22 cellular contexts compared by ENCODE assay signal in genomic region chr15:41648097-41648496, GRCh38. TPM values are rescaled to one million over a fixed set of nuclear protein-coding genes. Genes with fewer than 3 reads are reported as not detected.
A peak's percentile ranks its signal among the peaks of the same experiment; 100 is the strongest.
DNase-seq lines count a peak whose midpoint lies in the region; ATAC-seq, FAIRE-seq and TF ChIP-seq lines count a peak whose summit lies in the region.
"Had no signal": no experiment of that assay in that cellular context is flagged by ENCODE, and none has a peak within 500 bp of the region (broad histone marks: within the 10 kb centered on the region; RNA-seq: fewer than 3 reads in every experiment).

No MANE protein-coding gene starts in this region.

- H3K27ac ChIP-seq in HepG2 (ENCODE audit: extremely low read length, insufficient read depth, low read length) (peak overlapping the region; percentile 13), smooth muscle cell (ENCODE audit: low read depth) (peak overlapping the region; percentile 21)
- H3K27ac ChIP-seq: BLaER1 treated with 17β-estradiol and CSF1 and Interleukin-3, amounts not matched to agents 10 nM and 100 nM; SJSA1 had no signal

- H3K4me3 ChIP-seq in epithelial cell of proximal tubule (ENCODE audit: low read depth, low read length) = no peak overlapping the region
- no peak overlapping the region for H3K4me3 ChIP-seq in HepG2 (replicated peaks in 1 of 3; ENCODE audit: insufficient read depth in 1 of 3, low read depth in 2 of 3, low read length in 3 of 3)
- no peak overlapping the region for H3K4me3 ChIP-seq in smooth muscle cell
- H3K4me3 ChIP-seq: BLaER1 treated with 17β-estradiol and CSF1 and Interleukin-3, amounts not matched to agents 10 nM and 100 nM; GM12878; MG63; SJSA1 had no signal

- CTCF ChIA-PET in HepG2 (lab: Yijun Ruan, JAX; ENCODE audit: low intra/inter-chr PET ratio, low total read pairs) = no interaction called here

- TF ChIP-seq CTCF in epithelial cell of proximal tubule (conservative IDR thresholded peaks at IDR 0.05; ENCODE audit: low read depth, low read length) (no peak), HepG2 (CRISPR knock-in tag; IDR thresholded peaks at IDR 0.05) (no peak), smooth muscle cell (IDR thresholded peaks at IDR 0.05; ENCODE audit: borderline replicate concordance, insufficient read depth, poor library complexity, severe bottlenecking) (no peak)

- TF ChIP-seq EP300 in HepG2 (IDR thresholded peaks at IDR 0.05; ENCODE audit: low read depth in 2 of 2, low read length in 2 of 2) (peak in 1 of 2 experiments; percentile 38; a peak in 2 of 4 replicates), HepG2 (CRISPR knock-in tag; IDR thresholded peaks at IDR 0.05; ENCODE audit: borderline replicate concordance) (no peak)

- peak; percentile 44 for DNase-seq in Caki2 (ENCODE audit: low read depth)
- DNase-seq in epithelial cell of proximal tubule (ENCODE audit: low read depth) = peak; percentile 61
- DNase-seq in HepG2 (ENCODE audit: low spot score) = peak; percentile 50
- no peak for DNase-seq in smooth muscle cell (lab: John Stamatoyannopoulos, UW; ENCODE audit: unreplicated experiment)
- DNase-seq in KG1 (lab: John Stamatoyannopoulos, UW) = no peak
- DNase-seq in pons (ENCODE audit: low spot score) = no peak
- DNase-seq: CD4-positive, alpha-beta memory T cell; COR-L47; DMS79; GDM1; MG63; NCI-H1105 treated with DMSO at 0.1 percent for 48 hours; NCI-H146; NCI-H1930; NCI-H2107; NCI-H524; NCI-H748 treated with DMSO at 0.1 percent for 48 hours; Right ventricle myocardium superior had no signal

- no TSS peak for BruUV-seq in HepG2 (replicated peaks; lab: Mats Ljungman, UMichigan)

- peaks cover 58% of the 10 kb centered on the region for H3K79me2 ChIP-seq in HepG2 (ENCODE audit: insufficient read depth, low read length)
- H3K79me2 ChIP-seq in smooth muscle cell (ENCODE audit: low read depth) = no peaks in the 10 kb centered on the region

- no peak for TF ChIP-seq POLR2A in HepG2 (IDR thresholded peaks at IDR 0.05; ENCODE audit: insufficient read depth in 1 of 2, low read depth in 2 of 2, low read length in 2 of 2)

- intact Hi-C loops in HepG2 (cut with micrococcal nuclease; ENCODE audit: unreplicated experiment) = no loop called here

- H2AFZ ChIP-seq in HepG2 (ENCODE audit: low read length) = no peak overlapping the region
- no peak overlapping the region for H2AFZ ChIP-seq in smooth muscle cell (ENCODE audit: low read depth)

- H3K9ac ChIP-seq in HepG2 (ENCODE audit: insufficient read depth, low read depth, low read length) (no peak overlapping the region), smooth muscle cell (ENCODE audit: low read depth) (no peak overlapping the region)
- H3K9ac ChIP-seq: BLaER1 treated with 17β-estradiol and CSF1 and Interleukin-3, amounts not matched to agents 10 nM and 100 nM had no signal

- H3K27me3 ChIP-seq in HepG2 (ENCODE audit: control insufficient read depth in 1 of 2, insufficient read depth in 2 of 2, low read length in 2 of 2) = no peaks in the 10 kb centered on the region
- H3K27me3 ChIP-seq in smooth muscle cell (ENCODE audit: low read depth) = no peaks in the 10 kb centered on the region
- H3K27me3 ChIP-seq: BLaER1 treated with 17β-estradiol and CSF1 and Interleukin-3, amounts not matched to agents 10 nM and 100 nM; MG63; SJSA1 had no signal

- in situ Hi-C loops in Caki2 (cut with HindIII; ENCODE audit: low pct_unique_long_range_greater_than_20kb, low sequenced_read_pairs) = no loop called here
- in situ Hi-C loops in HepG2 (cut with HindIII; ENCODE audit: extremely low pct_ligation_motif_present, low pct_unique_long_range_greater_than_20kb) = no loop called here

- TF ChIP-seq RAD21 in HepG2 (CRISPR knock-in tag; IDR thresholded peaks at IDR 0.05) = no peak

- peak; percentile 75 for FAIRE-seq in HepG2 (lab: Jason Lieb, UNC)
- FAIRE-seq: GM12878 had no signal

- H3K4me1 ChIP-seq in HepG2 (ENCODE audit: insufficient read depth, low read length) (peaks cover 36% of the 10 kb centered on the region), smooth muscle cell (ENCODE audit: low read depth) (no peaks in the 10 kb centered on the region)
- H3K4me1 ChIP-seq: SJSA1 had no signal

- 79% methylated on average over 1 of the region's 1 CpG for WGBS in HepG2 (ENCODE audit: low lambda C conversion rate)
- 80% methylated on average over 1 of the region's 1 CpG for WGBS in smooth muscle cell (ENCODE audit: low lambda C conversion rate)

- H3K4me2 ChIP-seq in HepG2 (ENCODE audit: low read depth, low read length) (peak overlapping the region; percentile 37), smooth muscle cell (no peak overlapping the region)

- no peaks in the 10 kb centered on the region for H3K9me3 ChIP-seq in HepG2 (ENCODE audit: low read length)
- H3K9me3 ChIP-seq in smooth muscle cell (replicated peaks; ENCODE audit: low read depth) = no peaks in the 10 kb centered on the region
- H3K9me3 ChIP-seq: SJSA1 had no signal

- no peaks in the 10 kb centered on the region for H3F3A ChIP-seq in smooth muscle cell (ENCODE audit: low read depth)

- H4K20me1 ChIP-seq in HepG2 (ENCODE audit: insufficient read depth, low read length) (no peaks in the 10 kb centered on the region), smooth muscle cell (ENCODE audit: low read depth) (no peaks in the 10 kb centered on the region)
- H4K20me1 ChIP-seq: BLaER1 treated with 17β-estradiol and CSF1 and Interleukin-3, amounts not matched to agents 10 nM and 100 nM had no signal

- ATAC-seq in HepG2 (no peak), HG02571 (IDR thresholded peaks at IDR 0.05; ENCODE audit: unreplicated experiment) (no peak)
- ATAC-seq: GM12878 had no signal

- H3K36me3 ChIP-seq in HepG2 (replicated peaks in 1 of 2; ENCODE audit: control insufficient read depth in 1 of 2, insufficient read depth in 2 of 2, low read length in 2 of 2) (no peaks in the 10 kb centered on the region), smooth muscle cell (ENCODE audit: low read depth) (no peaks in the 10 kb centered on the region)
- H3K36me3 ChIP-seq: BLaER1 treated with 17β-estradiol and CSF1 and Interleukin-3, amounts not matched to agents 10 nM and 100 nM; MG63; SJSA1 had no signal

- POLR2A ChIA-PET in HepG2 (lab: Yijun Ruan, JAX) = interaction anchor here (0.7 to 1.8 kb wide), 2 partner anchors 12 to 27 kb away, joined by 3 to 5 read pairs; partner anchors contain the start of gene MGA

TF ChIP-seq in HepG2, 621 proteins besides CTCF, POLR2A, EP300 and RAD21 (continues in another document):
- peak; percentile 52; the same call in 1 of the 2 replicates for TF ChIP-seq CEBPB (IDR thresholded peaks at IDR 0.05; ENCODE audit: borderline replicate concordance, low read depth, low read length)
- no peak for TF ChIP-seq MNT (IDR thresholded peaks at IDR 0.05)

RNA-seq across cellular contexts. Expression of gene MGA, which starts 12.1 kb away (rescaled TPM):
- 21.0 and 36.1 TPM in 2 replicates for total RNA-seq in Caki2 (2014; rRNA removed; shearing (Covaris generic); ENCODE audit: low replicate concordance)
- total RNA-seq in epithelial cell of proximal tubule (14.8 and 20.8 TPM in 2 replicates), HepG2 (2016; rRNA removed; fragmentation: Illumina TruSeq; extraction: Trizol) (59.0 and 71.8 TPM in 2 replicates), smooth muscle cell (52.9 and 56.3 TPM in 2 replicates)
- total RNA-seq in HepG2 (2016; cell fraction: cytosol; rRNA removed; fragmentation: Illumina TruSeq; extraction: Trizol; ENCODE audit: low read depth) = 225 and 267 TPM in 2 replicates
- 58.3 and 67.8 TPM in 2 replicates for total RNA-seq in HepG2 (2016; cell fraction: insoluble cytoplasmic fraction; rRNA removed; fragmentation: Illumina TruSeq; extraction: Trizol)
- total RNA-seq in HepG2 (2016; cell fraction: membrane; rRNA removed; fragmentation: Illumina TruSeq; extraction: Trizol) = 138 and 166 TPM in 2 replicates
- total RNA-seq in HepG2 (2016; cell fraction: nucleus; rRNA removed; fragmentation: Illumina TruSeq; extraction: Trizol) = 62.7 and 68.1 TPM in 2 replicates
- polyA plus RNA-seq in HepG2 (2011; rRNA removed) (5.3 and 5.5 TPM in 2 replicates), smooth muscle cell (5.5 and 10.3 TPM in 2 replicates)
- 2.6 and 3.6 TPM in 2 replicates for polyA plus RNA-seq in HepG2 (2011; cell fraction: cytosol; rRNA removed)
- polyA plus RNA-seq in HepG2 (2011; cell fraction: nucleus; rRNA removed) = 7.1 and 10.0 TPM in 2 replicates
- polyA plus RNA-seq in HepG2 (2012) = 8.3 and 10.0 TPM in 2 replicates
- 0.25 and 0.32 TPM in 2 replicates for polyA plus RNA-seq in HepG2 (2016; cell fraction: cytosol; fragmentation: Illumina TruSeq; extraction: Trizol; ENCODE audit: low read depth)
- polyA plus RNA-seq in HepG2 (2016; cell fraction: insoluble cytoplasmic fraction; fragmentation: Illumina TruSeq; extraction: Trizol; ENCODE audit: low read depth) = 10.2 and 10.3 TPM in 2 replicates
- polyA plus RNA-seq in HepG2 (2016; cell fraction: membrane; fragmentation: Illumina TruSeq; extraction: Trizol; ENCODE audit: low read depth) = 0.95 and 1.1 TPM in 2 replicates
- polyA plus RNA-seq in HepG2 (2016; cell fraction: nucleus; fragmentation: Illumina TruSeq; extraction: Trizol; ENCODE audit: insufficient read depth, low read depth) = 23.0 and 30.4 TPM in 2 replicates
- polyA minus RNA-seq in HepG2 (2011; rRNA and poly(A)+ RNA removed; ENCODE audit: low replicate concordance) = 37.1 and 109 TPM in 2 replicates
- polyA minus RNA-seq in HepG2 (2011; cell fraction: cytosol; rRNA and poly(A)+ RNA removed) = 44.4 and 47.0 TPM in 2 replicates
- 72.2 and 82.1 TPM in 2 replicates for polyA minus RNA-seq in HepG2 (2011; cell fraction: nucleus; rRNA and poly(A)+ RNA removed)

Comparison
In these comparisons a context has a peak if more than half of its experiments do, and no peak if none do; other contexts are left out.
1. DNase-seq: peak in Caki2 (single experiment), epithelial cell of proximal tubule (single experiment) and HepG2 (single experiment); none in smooth muscle cell (single experiment), KG1 (single experiment) and pons (single experiment).